Comparison of ENCODE assay signal across 8 cellular contexts in genomic region chr4:128287871-128288688, GRCh38. TPM values are rescaled to one million over a fixed set of nuclear protein-coding genes. Genes with fewer than 3 reads are reported as not detected.
DNase-seq lines count a peak whose midpoint lies in the region; ATAC-seq and TF ChIP-seq lines count a peak whose summit lies in the region.

No MANE protein-coding gene starts in this region.

- DNase-seq in NCI-H146 treated with DMSO at 0.1 percent for 48 hours (lab: John Stamatoyannopoulos, UW; ENCODE audit: unreplicated experiment), result peak; percentile 92
- DNase-seq in T-helper 1 cell, result peak; percentile 99 to 100 (median 100)
- DNase-seq in amniotic stem cell (lab: John Stamatoyannopoulos, UW), result peak; percentile 100
- peak; percentile 100 for DNase-seq in left cardiac atrium
- DNase-seq in posterior vena cava (ENCODE audit: low spot score), result peak; percentile 100
- DNase-seq in upper lobe of right lung, result peak; percentile 100

- peaks cover 20% of the 10 kb centered on the region for H3K4me1 ChIP-seq in upper lobe of right lung

- peak overlapping the region; percentile 88 for H3K4me3 ChIP-seq in upper lobe of right lung

- H3K27me3 ChIP-seq in upper lobe of right lung, result no peaks in the 10 kb centered on the region

- no peaks in the 10 kb centered on the region for H3K9me3 ChIP-seq in upper lobe of right lung

- peak overlapping the region; percentile 95 for H3K27ac ChIP-seq in upper lobe of right lung

- H3K36me3 ChIP-seq in upper lobe of right lung, result no peaks in the 10 kb centered on the region

- peak; percentile 93 for TF ChIP-seq POLR2A in GM15510 (IDR thresholded peaks at IDR 0.05; ENCODE audit: borderline replicate concordance, extremely low read depth, insufficient read length)

- peak; percentile 27 for TF ChIP-seq CTCF in upper lobe of right lung (IDR thresholded peaks at IDR 0.05)

- intact Hi-C loops in left cardiac atrium (cut with DNase I), result loop anchor here in 1 of 2 donors (10.0 kb wide), 1 partner anchor 67 kb away; no protein-coding TSS in a partner anchor
- intact Hi-C loops in posterior vena cava (cut with DNase I), result no loop called here
- intact Hi-C loops in upper lobe of right lung (cut with DNase I), result no loop called here

- ATAC-seq in HG02884 (IDR thresholded peaks at IDR 0.05; ENCODE audit: unreplicated experiment) (peak; percentile 74), left cardiac atrium (peak; percentile 94 to 96), upper lobe of right lung (peak; percentile 95)

RNA-seq across cellular contexts. Expression of gene PGRMC2, which starts 0.5 kb away (rescaled TPM):
- total RNA-seq in left cardiac atrium, result 10 to 100 TPM; 64.6 to 73.1 TPM
- total RNA-seq in posterior vena cava, result 10 to 100 TPM; 69.6 to 77.8 TPM
- total RNA-seq in upper lobe of right lung, result 63.0 TPM

Comparison
In these comparisons a context has a peak if more than half of its experiments do, and no peak if none do; other contexts are left out.
1. Peak in every context shown above with its lines: DNase-seq, ATAC-seq, H3K4me3 ChIP-seq and H3K27ac ChIP-seq.